ENCODE assay signal across 9 cellular contexts in genomic region chr1:101236546-101237228, GRCh38. TPM values are rescaled to one million over a fixed set of nuclear protein-coding genes. Genes with fewer than 3 reads are reported as not detected.
DNase-seq lines count a peak whose midpoint lies in the region; ATAC-seq and TF ChIP-seq lines count a peak whose summit lies in the region.
"Had no signal": no experiment of that assay in that cellular context is flagged by ENCODE, and none has a peak within 500 bp of the region (broad histone marks: within the 10 kb centered on the region; RNA-seq: fewer than 3 reads in every experiment).

S1PR1 (plus strand) TSS chr1:101237019; CDS start chr1:101238985, 1,966 bp downstream.

- peaks cover 13% of the 10 kb centered on the region for H3K27me3 Mint-ChIP-seq in CD4-positive, CD25-positive, alpha-beta regulatory T cell
- no peaks in the 10 kb centered on the region for H3K27me3 Mint-ChIP-seq in activated CD4-positive, alpha-beta T cell treated with anti-CD3 and anti-CD28 coated beads for 36 hours

- peak within 1 kb of the TSS; percentile 88 for H3K27ac ChIP-seq in CD4-positive, CD25-positive, alpha-beta regulatory T cell (ENCODE audit: insufficient read depth, low read length, poor library complexity, severe bottlenecking)
- H3K27ac ChIP-seq: VCaP had no signal

- peaks cover 57% of the 10 kb centered on the region for H3K4me1 ChIP-seq in CD4-positive, CD25-positive, alpha-beta regulatory T cell (ENCODE audit: control insufficient read depth, insufficient read depth, low read length, poor library complexity, severe bottlenecking)

- CTCF ChIA-PET in activated CD4-positive, alpha-beta T cell treated with anti-CD3 and anti-CD28 coated beads for 36 hours (lab: Charles Lee): interaction anchor here (0.6 to 3.4 kb wide), 12 partner anchors 10 to 781 kb away, joined by 3 to 32 read pairs (median 6); no protein-coding TSS in a partner anchor

- H3K4me1 Mint-ChIP-seq in CD4-positive, CD25-positive, alpha-beta regulatory T cell: peaks cover 16 to 62% (median 51%) of the 10 kb centered on the region in 4 donors
- H3K4me1 Mint-ChIP-seq in activated CD4-positive, alpha-beta T cell treated with anti-CD3 and anti-CD28 coated beads for 36 hours: peaks cover 49% of the 10 kb centered on the region

- no peak for TF ChIP-seq CTCF in choroid plexus epithelial cell (conservative IDR thresholded peaks at IDR 0.05; ENCODE audit: low read depth, low read length)

- POLR2A ChIA-PET in activated CD4-positive, alpha-beta T cell treated with anti-CD3 and anti-CD28 coated beads for 36 hours (lab: Charles Lee): interaction anchor here (0.7 to 4.9 kb wide), 9 partner anchors 16 to 808 kb away, joined by 3 to 48 read pairs (median 9); no protein-coding TSS in a partner anchor

- in situ Hi-C loops in G401 (cut with HindIII; ENCODE audit: low sequenced_read_pairs): no loop called here

- DNase-seq in CD4-positive, CD25-positive, alpha-beta regulatory T cell: peak; percentile 69 to 93 (median 76)
- DNase-seq in HuH-7 (ENCODE audit: low spot score) (peak; percentile 40), choroid plexus epithelial cell (ENCODE audit: low read depth) (peak; percentile 52), left colon (peak; percentile 29 to 51), G401 (ENCODE audit: low spot score) (no peak)
- DNase-seq in activated CD4-positive, alpha-beta T cell treated with anti-CD3 and anti-CD28 coated beads for 36 hours: peak; percentile 87
- peak; percentile 83 for DNase-seq in stimulated activated CD4-positive, alpha-beta T cell treated with anti-CD3 and anti-CD28 coated beads, Interleukin-1b, Interleukin-23, amount 100 ng/mL, for 48 hours

- H3K9me3 Mint-ChIP-seq in CD4-positive, CD25-positive, alpha-beta regulatory T cell: peaks cover 0 to 3% (median 0%) of the 10 kb centered on the region in 7 donors
- H3K9me3 Mint-ChIP-seq in activated CD4-positive, alpha-beta T cell treated with anti-CD3 and anti-CD28 coated beads for 36 hours (ENCODE audit: low read depth): peaks cover 5% of the 10 kb centered on the region

- peak; percentile 43 for ATAC-seq in CD4-positive, CD25-positive, alpha-beta regulatory T cell (ENCODE audit: low read depth in 2 of 2)
- ATAC-seq in GM21381 (IDR thresholded peaks at IDR 0.05; ENCODE audit: unreplicated experiment) (peak; percentile 24), left colon (peak; percentile 36)
- peak; percentile 30 for ATAC-seq in activated CD4-positive, alpha-beta T cell treated with anti-CD3 and anti-CD28 coated beads for 36 hours

- peak within 1 kb of the TSS; percentile 98 to 100 (median 100) for H3K4me3 Mint-ChIP-seq in CD4-positive, CD25-positive, alpha-beta regulatory T cell
- H3K4me3 Mint-ChIP-seq in activated CD4-positive, alpha-beta T cell treated with anti-CD3 and anti-CD28 coated beads for 36 hours: peak within 1 kb of the TSS; percentile 89

- H3K36me3 ChIP-seq in CD4-positive, CD25-positive, alpha-beta regulatory T cell (ENCODE audit: control insufficient read depth, insufficient read depth, low read length): peaks cover 31% of the 10 kb centered on the region

- intact Hi-C loops in activated CD4-positive, alpha-beta T cell treated with anti-CD3 and anti-CD28 coated beads for 36 hours (cut with DNase I, micrococcal nuclease): loop anchor here (1.0 to 5.0 kb wide), 7 partner anchors 57 to 1199 kb away; partner anchors contain the start of gene CDC14A (in 1 of the 2)
- intact Hi-C loops in left colon (cut with DNase I, micrococcal nuclease): no loop called here

- no peaks in the 10 kb centered on the region for H3K9me3 ChIP-seq in CD4-positive, CD25-positive, alpha-beta regulatory T cell (ENCODE audit: control insufficient read depth in 2 of 2, low read length in 2 of 2)

- peak within 1 kb of the TSS; percentile 100 for H3K4me3 ChIP-seq in CD4-positive, CD25-positive, alpha-beta regulatory T cell (ENCODE audit: low read depth, low read length)
- H3K4me3 ChIP-seq in choroid plexus epithelial cell (ENCODE audit: low read depth, low read length): peak within 1 kb of the TSS; percentile 75

- H3K27me3 ChIP-seq in CD4-positive, CD25-positive, alpha-beta regulatory T cell (ENCODE audit: control insufficient read depth, insufficient read depth, low read length): no peaks in the 10 kb centered on the region

- H3K36me3 Mint-ChIP-seq in CD4-positive, CD25-positive, alpha-beta regulatory T cell: peaks cover 27% of the 10 kb centered on the region
- peaks cover 79% of the 10 kb centered on the region for H3K36me3 Mint-ChIP-seq in activated CD4-positive, alpha-beta T cell treated with anti-CD3 and anti-CD28 coated beads for 36 hours (ENCODE audit: low read depth)

- H3K27ac Mint-ChIP-seq in CD4-positive, CD25-positive, alpha-beta regulatory T cell: peak within 1 kb of the TSS; percentile 96 to 99 (median 98)
- H3K27ac Mint-ChIP-seq in activated CD4-positive, alpha-beta T cell treated with anti-CD3 and anti-CD28 coated beads for 36 hours: peak within 1 kb of the TSS; percentile 99

RNA-seq across cellular contexts. Expression of gene S1PR1, which starts in this region (rescaled TPM):
- total RNA-seq in CD4-positive, CD25-positive, alpha-beta regulatory T cell: 191 TPM
- 100 to 1,000 TPM; 131 to 165 (median 151) TPM for polyA plus RNA-seq in CD4-positive, CD25-positive, alpha-beta regulatory T cell
- 100 to 1,000 TPM; 109 to 130 TPM for total RNA-seq in activated CD4-positive, alpha-beta T cell treated with anti-CD3 and anti-CD28 coated beads for 36 hours
- 1 to 10 TPM; 7.1 to 9.6 TPM for total RNA-seq in left colon
- total RNA-seq in G401 (2014; rRNA removed; shearing (Covaris generic)): not detected in 2 replicates

Comparison
In these comparisons a context has a peak if more than half of its experiments do, and no peak if none do; other contexts are left out.
1. RNA of gene S1PR1 (total RNA-seq): 191 TPM in CD4-positive, CD25-positive, alpha-beta regulatory T cell (single experiment) and 109 to 130 TPM in activated CD4-positive, alpha-beta T cell treated with anti-CD3 and anti-CD28 coated beads for 36 hours; 7.1 to 9.6 TPM in left colon and not detected in G401; every median in the first group is over 10 times any median in the second.
2. intact Hi-C loops: an anchor here in activated CD4-positive, alpha-beta T cell treated with anti-CD3 and anti-CD28 coated beads for 36 hours (1.0 to 5.0 kb wide); none called in left colon.
3. Peak in every context shown above with its lines, with median percentiles within 50 percentile points of each other: ATAC-seq.